Comparison of ENCODE assay signal across 12 cellular contexts in genomic region chr12:64737539-64737938, GRCh38. TPM values are rescaled to one million over a fixed set of nuclear protein-coding genes. Genes with fewer than 3 reads are reported as not detected.
DNase-seq lines count a peak whose midpoint lies in the region; ATAC-seq and TF ChIP-seq lines count a peak whose summit lies in the region.
"Had no signal": no experiment of that assay in that cellular context is flagged by ENCODE, and none has a peak within 500 bp of the region (broad histone marks: within the 10 kb centered on the region; RNA-seq: fewer than 3 reads in every experiment).

No MANE protein-coding gene starts in this region.

- DNase-seq in NCI-H1417 (lab: John Stamatoyannopoulos, UW) = peak in 2 of 3 experiments; percentile 33 to 47
- no peak for DNase-seq in NCI-H1417 treated with DMSO at 0.1 percent for 48 hours (lab: John Stamatoyannopoulos, UW)
- DNase-seq in activated CD4-positive, alpha-beta memory T cell treated with anti-CD3 and anti-CD28 coated beads for 36 hours = peak; percentile 65
- peak in 1 of 2 donors; percentile 32 for DNase-seq in foreskin keratinocyte
- no peak for DNase-seq in hepatocyte (ENCODE audit: low spot score)
- DNase-seq in foreskin melanocyte = no peak
- DNase-seq: 8988T, KBM-7, nephron progenitor cell had no signal

- no peaks in the 10 kb centered on the region for H3K36me3 ChIP-seq in KMS-11 (ENCODE audit: insufficient read depth)
- H3K36me3 ChIP-seq in hepatocyte (replicated peaks; ENCODE audit: insufficient read depth, low read depth) = peaks cover 3% of the 10 kb centered on the region

- CTCF ChIA-PET in activated CD4-positive, alpha-beta memory T cell treated with anti-CD3 and anti-CD28 coated beads for 36 hours (lab: Charles Lee) = no interaction called here

- H3K36me3 Mint-ChIP-seq in activated CD4-positive, alpha-beta memory T cell treated with anti-CD3 and anti-CD28 coated beads for 36 hours = peaks cover 53% of the 10 kb centered on the region

- no peak overlapping the region for H3K4me3 Mint-ChIP-seq in activated CD4-positive, alpha-beta memory T cell treated with anti-CD3 and anti-CD28 coated beads for 36 hours
- H3K4me3 Mint-ChIP-seq: nephron progenitor cell had no signal

- H4K20me1 ChIP-seq in KMS-11 (ENCODE audit: insufficient read depth) = no peaks in the 10 kb centered on the region
- no peaks in the 10 kb centered on the region for H4K20me1 ChIP-seq in hepatocyte (ENCODE audit: insufficient read depth, poor library complexity, severe bottlenecking)

- no peak overlapping the region for H3K9ac ChIP-seq in KMS-11

- ATAC-seq in foreskin keratinocyte = peak; percentile 60
- no peak for ATAC-seq in GM18517 (IDR thresholded peaks at IDR 0.05; ENCODE audit: unreplicated experiment)

- no peak overlapping the region for H3K4me3 ChIP-seq in KMS-11 (IDR thresholded peaks at IDR 0.05; ENCODE audit: insufficient read depth, low read depth, low read length)
- H3K4me3 ChIP-seq in hepatocyte = no peak overlapping the region
- H3K4me3 ChIP-seq: ascending aorta had no signal

- H3K9me2 ChIP-seq in hepatocyte (replicated peaks; ENCODE audit: insufficient read depth) = no peaks in the 10 kb centered on the region

- H3K79me2 ChIP-seq in KMS-11 (ENCODE audit: insufficient read depth, low read depth) = no peaks in the 10 kb centered on the region
- no peaks in the 10 kb centered on the region for H3K79me2 ChIP-seq in hepatocyte

- H3K4me1 ChIP-seq in KMS-11 (ENCODE audit: low read depth, poor library complexity, severe bottlenecking) (peaks cover 30% of the 10 kb centered on the region), foreskin keratinocyte (peaks cover 23% of the 10 kb centered on the region), hepatocyte (ENCODE audit: insufficient read depth) (no peaks in the 10 kb centered on the region)
- H3K4me1 ChIP-seq: ascending aorta had no signal

- no peaks in the 10 kb centered on the region for H3K9me3 Mint-ChIP-seq in activated CD4-positive, alpha-beta memory T cell treated with anti-CD3 and anti-CD28 coated beads for 36 hours
- H3K9me3 Mint-ChIP-seq: nephron progenitor cell had no signal

- peak overlapping the region; percentile 27 for H3K4me2 ChIP-seq in KMS-11
- no peak overlapping the region for H3K4me2 ChIP-seq in hepatocyte

- peak overlapping the region; percentile 82 for H3K27ac Mint-ChIP-seq in activated CD4-positive, alpha-beta memory T cell treated with anti-CD3 and anti-CD28 coated beads for 36 hours
- H3K27ac Mint-ChIP-seq: nephron progenitor cell had no signal

- intact Hi-C loops in activated CD4-positive, alpha-beta memory T cell treated with anti-CD3 and anti-CD28 coated beads for 36 hours (cut with micrococcal nuclease) = loop anchor here (2.0 kb wide), 1 partner anchor 21 kb away; the partner anchor contains the start of gene GNS

- H3K4me1 Mint-ChIP-seq in activated CD4-positive, alpha-beta memory T cell treated with anti-CD3 and anti-CD28 coated beads for 36 hours (ENCODE audit: low read depth) = peaks cover 22% of the 10 kb centered on the region
- H3K4me1 Mint-ChIP-seq: nephron progenitor cell had no signal

- no peaks in the 10 kb centered on the region for H3K9me3 ChIP-seq in hepatocyte (ENCODE audit: low read depth)
- H3K9me3 ChIP-seq: ascending aorta had no signal

- no peak overlapping the region for H2AFZ ChIP-seq in KMS-11 (ENCODE audit: low read depth)
- H2AFZ ChIP-seq in hepatocyte = no peak overlapping the region

- H3K27ac ChIP-seq in KMS-11 (peak overlapping the region; percentile 6; the same call in 1 of the 2 replicates), foreskin keratinocyte (no peak overlapping the region), hepatocyte (no peak overlapping the region)
- H3K27ac ChIP-seq: ascending aorta had no signal

- TF ChIP-seq CTCF in KMS-11 (conservative IDR thresholded peaks at IDR 0.05; ENCODE audit: low read depth, low read length) = no peak
- no peak for TF ChIP-seq CTCF in foreskin keratinocyte (conservative IDR thresholded peaks at IDR 0.05)
- no peak for TF ChIP-seq CTCF in hepatocyte (IDR thresholded peaks at IDR 0.05; ENCODE audit: poor library complexity)

- POLR2A ChIA-PET in activated CD4-positive, alpha-beta memory T cell treated with anti-CD3 and anti-CD28 coated beads for 36 hours (lab: Charles Lee) = no interaction called here

- WGBS in hepatocyte (ENCODE audit: low lambda C conversion rate, missing lambda C conversion rate) = 70% methylated on average over 1 of the region's 1 CpG

- no peaks in the 10 kb centered on the region for H3K27me3 ChIP-seq in KMS-11 (ENCODE audit: insufficient read depth, low read depth)
- H3K27me3 ChIP-seq in foreskin keratinocyte = no peaks in the 10 kb centered on the region
- H3K27me3 ChIP-seq in hepatocyte = no peaks in the 10 kb centered on the region
- H3K27me3 ChIP-seq: ascending aorta had no signal

- no peaks in the 10 kb centered on the region for H3K27me3 Mint-ChIP-seq in activated CD4-positive, alpha-beta memory T cell treated with anti-CD3 and anti-CD28 coated beads for 36 hours

RNA-seq across cellular contexts. Expression of gene GNS, which starts 21.7 kb away (rescaled TPM):
- 10 to 100 TPM; 21.2 to 23.1 TPM for total RNA-seq in activated CD4-positive, alpha-beta memory T cell treated with anti-CD3 and anti-CD28 coated beads for 36 hours
- total RNA-seq in foreskin keratinocyte (43.2 and 49.1 TPM in 2 replicates), hepatocyte (193 and 199 TPM in 2 replicates)
- polyA plus RNA-seq in foreskin keratinocyte (15.3 and 15.6 TPM in 2 replicates), hepatocyte (82.1 and 88.0 TPM in 2 replicates)

Comparison
In these comparisons a context has a peak if more than half of its experiments do, and no peak if none do; other contexts are left out.
1. DNase-seq: peak in NCI-H1417 (2 of 3) and activated CD4-positive, alpha-beta memory T cell treated with anti-CD3 and anti-CD28 coated beads for 36 hours (single experiment); none in NCI-H1417 treated with DMSO at 0.1 percent for 48 hours (single experiment), hepatocyte (single experiment) and foreskin melanocyte (single experiment).